In genomic region chr17:56949595-56949994, GRCh38 we compare ENCODE assay signal across 1 cellular context.
TF ChIP-seq lines count a peak whose summit lies in the region.

No MANE protein-coding gene starts in this region.

TF ChIP-seq in K562, 482 proteins besides CTCF, POLR2A, EP300 and RAD21:
- TF ChIP-seq MXD1 (CRISPR knock-in tag; IDR thresholded peaks at IDR 0.05; ENCODE audit: borderline replicate concordance, poor library complexity, severe bottlenecking) (no peak), HDAC3 (IDR thresholded peaks at IDR 0.05; ENCODE audit: borderline replicate concordance, partially characterized antibody) (no peak), HMBOX1 (IDR thresholded peaks at IDR 0.05) (no peak), TFE3 (CRISPR knock-in tag; IDR thresholded peaks at IDR 0.05) (peak; percentile 82), THRA (IDR thresholded peaks at IDR 0.05) (no peak)
TF ChIP-seq in K562: peak in this region for 1.
